ENCODE assay signal across 14 cellular contexts in genomic region chr3:119349353-119349752, GRCh38. TPM values are rescaled to one million over a fixed set of nuclear protein-coding genes. Genes with fewer than 3 reads are reported as not detected.
DNase-seq lines count a peak whose midpoint lies in the region; ATAC-seq and TF ChIP-seq lines count a peak whose summit lies in the region.
"Had no signal": no experiment of that assay in that cellular context is flagged by ENCODE, and none has a peak within 500 bp of the region (broad histone marks: within the 10 kb centered on the region; RNA-seq: fewer than 3 reads in every experiment).

No MANE protein-coding gene starts in this region.

- no peaks in the 10 kb centered on the region for H3K9me3 ChIP-seq in HAP-1
- no peaks in the 10 kb centered on the region for H3K9me3 ChIP-seq in lower lobe of right lung
- no peaks in the 10 kb centered on the region for H3K9me3 ChIP-seq in spleen
- H3K9me3 ChIP-seq in CD8-positive, alpha-beta memory T cell (ENCODE audit: low read length), result no peaks in the 10 kb centered on the region
- H3K9me3 ChIP-seq: BE2C, sigmoid colon had no signal

- H3K27ac ChIP-seq in lower lobe of right lung, result peak overlapping the region; percentile 2
- H3K27ac ChIP-seq in spleen, result peak overlapping the region; percentile 26 to 62 (median 45)
- no peak overlapping the region for H3K27ac ChIP-seq in CD8-positive, alpha-beta memory T cell (ENCODE audit: low read depth, low read length)

- POLR2A ChIA-PET in CD8-positive, alpha-beta memory T cell (lab: Charles Lee), result no interaction called here

- no peaks in the 10 kb centered on the region for H3K9me3 Mint-ChIP-seq in CD8-positive, alpha-beta memory T cell
- no peaks in the 10 kb centered on the region for H3K9me3 Mint-ChIP-seq in activated T-helper 1 cell treated with anti-CD3 and anti-CD28 coated beads, Interleukin-12 subunit alpha, Interleukin-12 subunit beta, Interleukin-2, Interleukin-4 antibody, amounts not matched to agents 30 ng/mL and 10 ng/mL and 1 ng/mL, durations not matched to agents 14 hours and 24 hours and 36 hours
- H3K9me3 Mint-ChIP-seq: activated naive CD4-positive, alpha-beta T cell treated with anti-CD3 and anti-CD28 coated beads, Interleukin-2, amount 50 U/mL, for 72 hours; natural killer cell treated with Interleukin-12 subunit alpha and Interleukin-12 subunit beta and Interleukin-15 and Interleukin-18, amount 100 ng/mL, for 72 hours had no signal

- H3K36me3 ChIP-seq in HAP-1 (replicated peaks) (no peaks in the 10 kb centered on the region), lower lobe of right lung (no peaks in the 10 kb centered on the region), spleen (no peaks in the 10 kb centered on the region)
- no peaks in the 10 kb centered on the region for H3K36me3 ChIP-seq in CD8-positive, alpha-beta memory T cell (ENCODE audit: insufficient read depth, low read length)
- H3K36me3 ChIP-seq: BE2C, sigmoid colon had no signal

- H3K27me3 ChIP-seq in HAP-1 (ENCODE audit: low read depth) (no peaks in the 10 kb centered on the region), lower lobe of right lung (ENCODE audit: low read depth) (no peaks in the 10 kb centered on the region), spleen (replicated peaks in 1 of 7) (no peaks in the 10 kb centered on the region)
- no peaks in the 10 kb centered on the region for H3K27me3 ChIP-seq in CD8-positive, alpha-beta memory T cell (ENCODE audit: insufficient read depth, low read length, poor library complexity, severe bottlenecking)
- H3K27me3 ChIP-seq: BE2C, sigmoid colon had no signal

- in situ Hi-C loops in HAP-1 (cut with MboI; ENCODE audit: low sequenced_read_pairs), result no loop called here

- H3K4me1 Mint-ChIP-seq in CD8-positive, alpha-beta memory T cell, result peaks cover 16 to 22% (median 20%) of the 10 kb centered on the region in 3 donors
- H3K4me1 Mint-ChIP-seq in activated T-helper 1 cell treated with anti-CD3 and anti-CD28 coated beads, Interleukin-12 subunit alpha, Interleukin-12 subunit beta, Interleukin-2, Interleukin-4 antibody, amounts not matched to agents 30 ng/mL and 10 ng/mL and 1 ng/mL, durations not matched to agents 14 hours and 24 hours and 36 hours (ENCODE audit: low read depth), result peaks cover 19% of the 10 kb centered on the region

- no peak overlapping the region for H3K4me3 ChIP-seq in HAP-1
- H3K4me3 ChIP-seq in lower lobe of right lung, result no peak overlapping the region
- no peak overlapping the region for H3K4me3 ChIP-seq in spleen
- no peak overlapping the region for H3K4me3 ChIP-seq in CD8-positive, alpha-beta memory T cell (ENCODE audit: low read length)
- H3K4me3 ChIP-seq: sigmoid colon had no signal

- CTCF ChIA-PET in CD8-positive, alpha-beta memory T cell (lab: Charles Lee), result no interaction called here

- DNase-seq in HAP-1 (ENCODE audit: low spot score in 2 of 2) (peak; percentile 67 to 74), ecto neural progenitor cell (ENCODE audit: low spot score) (peak; percentile 69), lower lobe of right lung (no peak), spleen (no peak)
- DNase-seq in CD8-positive, alpha-beta memory T cell, result no peak
- DNase-seq in activated T-helper 1 cell treated with anti-CD3 and anti-CD28 coated beads, Interleukin-12 subunit alpha, Interleukin-12 subunit beta, Interleukin-2, Interleukin-4 antibody, amounts not matched to agents 30 ng/mL and 10 ng/mL and 1 ng/mL, durations not matched to agents 14 hours and 24 hours and 36 hours (ENCODE audit: low spot score), result no peak
- DNase-seq: activated CD4-positive, alpha-beta T cell treated with anti-CD3 and anti-CD28 coated beads for 4 hours; activated CD8-positive, alpha-beta memory T cell treated with anti-CD3 and anti-CD28 coated beads, Interleukin-2, amount 50 U/mL, for 48 hours; BE2C; NCI-H2029; sigmoid colon had no signal

- 74 to 76% (median 74%) methylated on average over 4 of the region's 4 CpGs for WGBS in spleen, 5 donors

- H3K4me1 ChIP-seq in HAP-1 (peaks cover 52% of the 10 kb centered on the region), lower lobe of right lung (peaks cover 85% of the 10 kb centered on the region), spleen (peaks cover 19 to 60% (median 38%) of the 10 kb centered on the region in 6 donors)
- H3K4me1 ChIP-seq in CD8-positive, alpha-beta memory T cell (ENCODE audit: insufficient read depth, low read length), result peaks cover 29% of the 10 kb centered on the region

- H3K4me3 Mint-ChIP-seq in CD8-positive, alpha-beta memory T cell, result no peak overlapping the region
- H3K4me3 Mint-ChIP-seq in activated T-helper 1 cell treated with anti-CD3 and anti-CD28 coated beads, Interleukin-12 subunit alpha, Interleukin-12 subunit beta, Interleukin-2, Interleukin-4 antibody, amounts not matched to agents 30 ng/mL and 10 ng/mL and 1 ng/mL, durations not matched to agents 14 hours and 24 hours and 36 hours, result no peak overlapping the region
- H3K4me3 Mint-ChIP-seq: natural killer cell treated with Interleukin-12 subunit alpha and Interleukin-12 subunit beta and Interleukin-15 and Interleukin-18, amount 100 ng/mL, for 72 hours had no signal

- H3K27me3 Mint-ChIP-seq in CD8-positive, alpha-beta memory T cell, result no peaks in the 10 kb centered on the region
- H3K27me3 Mint-ChIP-seq in activated T-helper 1 cell treated with anti-CD3 and anti-CD28 coated beads, Interleukin-12 subunit alpha, Interleukin-12 subunit beta, Interleukin-2, Interleukin-4 antibody, amounts not matched to agents 30 ng/mL and 10 ng/mL and 1 ng/mL, durations not matched to agents 14 hours and 24 hours and 36 hours (ENCODE audit: insufficient read depth), result peaks cover 27% of the 10 kb centered on the region
- H3K27me3 Mint-ChIP-seq: natural killer cell treated with Interleukin-12 subunit alpha and Interleukin-12 subunit beta and Interleukin-15 and Interleukin-18, amount 100 ng/mL, for 72 hours had no signal

- no peak for TF ChIP-seq POLR2A in spleen (IDR thresholded peaks at IDR 0.05)

- TF ChIP-seq CTCF in lower lobe of right lung (IDR thresholded peaks at IDR 0.05) (no peak), spleen (IDR thresholded peaks at IDR 0.05 in 8 of 11, conservative IDR thresholded peaks at IDR 0.05 in 3 of 11) (no peak)

- no peak overlapping the region for H3K27ac Mint-ChIP-seq in CD8-positive, alpha-beta memory T cell
- H3K27ac Mint-ChIP-seq in activated T-helper 1 cell treated with anti-CD3 and anti-CD28 coated beads, Interleukin-12 subunit alpha, Interleukin-12 subunit beta, Interleukin-2, Interleukin-4 antibody, amounts not matched to agents 30 ng/mL and 10 ng/mL and 1 ng/mL, durations not matched to agents 14 hours and 24 hours and 36 hours, result no peak overlapping the region
- H3K27ac Mint-ChIP-seq: activated naive CD4-positive, alpha-beta T cell treated with anti-CD3 and anti-CD28 coated beads, Interleukin-2, amount 50 U/mL, for 72 hours had no signal

- ATAC-seq in lower lobe of right lung (no peak), HG03469 (IDR thresholded peaks at IDR 0.05; ENCODE audit: unreplicated experiment) (no peak)
- ATAC-seq: activated naive CD4-positive, alpha-beta T cell treated with anti-CD3 and anti-CD28 coated beads, Interleukin-2, amount 50 U/mL, for 72 hours; natural killer cell treated with Interleukin-12 subunit alpha and Interleukin-12 subunit beta and Interleukin-15 and Interleukin-18, amount 100 ng/mL, for 72 hours had no signal

- intact Hi-C loops in lower lobe of right lung (cut with DNase I) (no loop called here), spleen (cut with DNase I; ENCODE audit: low total_unique reads) (no loop called here)
- intact Hi-C loops in activated T-helper 1 cell treated with anti-CD3 and anti-CD28 coated beads, Interleukin-12 subunit alpha, Interleukin-12 subunit beta, Interleukin-2, Interleukin-4 antibody, amounts not matched to agents 30 ng/mL and 10 ng/mL and 1 ng/mL, durations not matched to agents 14 hours and 24 hours and 36 hours (cut with micrococcal nuclease), result no loop called here

- peaks cover 0 to 4% (median 0%) of the 10 kb centered on the region in 3 donors for H3K36me3 Mint-ChIP-seq in CD8-positive, alpha-beta memory T cell
- H3K36me3 Mint-ChIP-seq in activated T-helper 1 cell treated with anti-CD3 and anti-CD28 coated beads, Interleukin-12 subunit alpha, Interleukin-12 subunit beta, Interleukin-2, Interleukin-4 antibody, amounts not matched to agents 30 ng/mL and 10 ng/mL and 1 ng/mL, durations not matched to agents 14 hours and 24 hours and 36 hours (ENCODE audit: low read depth), result no peaks in the 10 kb centered on the region
- H3K36me3 Mint-ChIP-seq: activated naive CD4-positive, alpha-beta T cell treated with anti-CD3 and anti-CD28 coated beads, Interleukin-2, amount 50 U/mL, for 72 hours; natural killer cell treated with Interleukin-12 subunit alpha and Interleukin-12 subunit beta and Interleukin-15 and Interleukin-18, amount 100 ng/mL, for 72 hours had no signal

RNA-seq across cellular contexts. Expression of gene ARHGAP31, which starts 55.2 kb away (rescaled TPM):
- total RNA-seq in lower lobe of right lung (100 TPM), spleen (10 to 100 TPM; 23.6 to 38.0 (median 29.1) TPM)
- 1 to 10 TPM; 2.0 to 5.2 (median 2.3) TPM for polyA plus RNA-seq in spleen
- 10 to 100 TPM; 24.2 to 25.8 TPM for total RNA-seq in CD8-positive, alpha-beta memory T cell
- 3.4 TPM for polyA plus RNA-seq in CD8-positive, alpha-beta memory T cell
- 7.5 and 8.0 TPM in 2 replicates for total RNA-seq in activated T-helper 1 cell treated with anti-CD3 and anti-CD28 coated beads, Interleukin-12 subunit alpha, Interleukin-12 subunit beta, Interleukin-2, Interleukin-4 antibody, amounts not matched to agents 30 ng/mL and 10 ng/mL and 1 ng/mL, durations not matched to agents 14 hours and 24 hours and 36 hours

Comparison
In these comparisons a context has a peak if more than half of its experiments do, and no peak if none do; other contexts are left out.
1. DNase-seq: peak in HAP-1 (2 of 2) and ecto neural progenitor cell (single experiment); none in lower lobe of right lung (single experiment), spleen (single experiment), CD8-positive, alpha-beta memory T cell (0 of 5) and activated T-helper 1 cell treated with anti-CD3 and anti-CD28 coated beads, Interleukin-12 subunit alpha, Interleukin-12 subunit beta, Interleukin-2, Interleukin-4 antibody, amounts not matched to agents 30 ng/mL and 10 ng/mL and 1 ng/mL, durations not matched to agents 14 hours and 24 hours and 36 hours (single experiment).